In genomic region chr2:119432882-119433522, GRCh38 we compare ENCODE assay signal across 14 cellular contexts. TPM values are rescaled to one million over a fixed set of nuclear protein-coding genes. Genes with fewer than 3 reads are reported as not detected.
DNase-seq lines count a peak whose midpoint lies in the region; ATAC-seq, FAIRE-seq and TF ChIP-seq lines count a peak whose summit lies in the region.
"Had no signal": no experiment of that assay in that cellular context is flagged by ENCODE, and none has a peak within 500 bp of the region (broad histone marks: within the 10 kb centered on the region; RNA-seq: fewer than 3 reads in every experiment).

No MANE protein-coding gene starts in this region.

- H3K4me1 Mint-ChIP-seq in WTC11: peaks cover 54% of the 10 kb centered on the region
- H3K4me1 Mint-ChIP-seq in naive thymus-derived CD4-positive, alpha-beta T cell: peaks cover 0 to 12% (median 8%) of the 10 kb centered on the region in 7 donors

- H3K27ac ChIP-seq in esophagus squamous epithelium (peak overlapping the region in 2 of 4 donors; percentile 59 to 73), transverse colon (peak overlapping the region in 3 of 4 donors; percentile 86 to 88 (median 88))
- H3K27ac ChIP-seq in naive thymus-derived CD4-positive, alpha-beta T cell (ENCODE audit: low read depth, low read length): no peak overlapping the region
- H3K27ac ChIP-seq: SK-N-MC, VCaP had no signal

- FAIRE-seq in GM19239 (lab: Jason Lieb, UNC): no peak

- H3K27me3 Mint-ChIP-seq in WTC11 (ENCODE audit: low read depth): peaks cover 17% of the 10 kb centered on the region
- H3K27me3 Mint-ChIP-seq in naive thymus-derived CD4-positive, alpha-beta T cell: peaks cover 50 to 63% (median 55%) of the 10 kb centered on the region in 5 donors

- no peaks in the 10 kb centered on the region for H3K9me3 ChIP-seq in esophagus squamous epithelium
- H3K9me3 ChIP-seq in naive thymus-derived CD4-positive, alpha-beta T cell (ENCODE audit: control insufficient read depth in 2 of 3, low read length in 3 of 3): no peaks in the 10 kb centered on the region
- H3K9me3 ChIP-seq in transverse colon: no peaks in the 10 kb centered on the region

- H3K4me3 Mint-ChIP-seq in WTC11: peak overlapping the region; percentile 87
- peak overlapping the region in 8 of 10 donors; percentile 24 to 83 (median 66) for H3K4me3 Mint-ChIP-seq in naive thymus-derived CD4-positive, alpha-beta T cell

- no peak for TF ChIP-seq POLR2A in esophagus squamous epithelium (IDR thresholded peaks at IDR 0.05)
- TF ChIP-seq POLR2A in transverse colon (IDR thresholded peaks at IDR 0.05): no peak

- intact Hi-C loops in esophagus squamous epithelium (cut with DNase I): no loop called here
- intact Hi-C loops in naive thymus-derived CD4-positive, alpha-beta T cell (cut with micrococcal nuclease): no loop called here
- intact Hi-C loops in transverse colon (cut with DNase I; ENCODE audit: low total_unique reads): no loop called here

- DNase-seq in WTC11 (ENCODE audit: low spot score) (no peak), esophagus squamous epithelium (lab: John Stamatoyannopoulos, UW) (no peak), transverse colon (no peak), GM19239 (ENCODE audit: insufficient read length, low spot score) (no peak), NCI-H2227 treated with DMSO at 0.1 percent for 48 hours (lab: John Stamatoyannopoulos, UW) (no peak)
- DNase-seq in naive thymus-derived CD4-positive, alpha-beta T cell: no peak
- DNase-seq: activated T-cell treated with anti-CD3 and anti-CD28 coated beads, Interleukin-2, amount 50 U/mL, for 4 hours; COR-L47; NCI-H1436; NCI-H82; stimulated activated naive CD4-positive, alpha-beta T cell had no signal

- H3K36me3 Mint-ChIP-seq in WTC11: 0 out of 2 replicates have a peak, but pooled peaks cover 2% of the 10 kb centered on the region
- H3K36me3 Mint-ChIP-seq in naive thymus-derived CD4-positive, alpha-beta T cell: no peaks in the 10 kb centered on the region

- H3K36me3 ChIP-seq in esophagus squamous epithelium: no peaks in the 10 kb centered on the region
- no peaks in the 10 kb centered on the region for H3K36me3 ChIP-seq in naive thymus-derived CD4-positive, alpha-beta T cell (ENCODE audit: control insufficient read depth in 2 of 3, insufficient read depth in 3 of 3, low read length in 3 of 3)
- H3K36me3 ChIP-seq in transverse colon: no peaks in the 10 kb centered on the region

- no peak overlapping the region for H3K27ac Mint-ChIP-seq in WTC11
- H3K27ac Mint-ChIP-seq in naive thymus-derived CD4-positive, alpha-beta T cell: peak overlapping the region in 1 of 9 donors; percentile 27

- H3K4me1 ChIP-seq in esophagus squamous epithelium (peaks cover 18 to 72% (median 24%) of the 10 kb centered on the region in 3 donors), transverse colon (peaks cover 0 to 65% (median 37%) of the 10 kb centered on the region in 4 donors)
- H3K4me1 ChIP-seq in naive thymus-derived CD4-positive, alpha-beta T cell (ENCODE audit: control insufficient read depth in 2 of 2, insufficient read depth in 2 of 2, low read length in 2 of 2): no peaks in the 10 kb centered on the region

- H3K27me3 ChIP-seq in esophagus squamous epithelium (peaks cover 0 to 20% (median 0%) of the 10 kb centered on the region in 4 donors), transverse colon (no peaks in the 10 kb centered on the region)
- H3K27me3 ChIP-seq in naive thymus-derived CD4-positive, alpha-beta T cell (ENCODE audit: control insufficient read depth in 2 of 2, insufficient read depth in 2 of 2, low read length in 2 of 2): peaks cover 0 to 5% of the 10 kb centered on the region in 2 donors

- WGBS in esophagus squamous epithelium, 2 donors: 87 to 97% methylated on average over 10 to 11 of the region's 17 CpGs
- WGBS in transverse colon (ENCODE audit: low coverage in 1 of 2), 2 donors: 93 to 100% methylated on average over 1 to 17 of the region's 17 CpGs

- TF ChIP-seq CTCF in WTC11 (IDR thresholded peaks at IDR 0.05) (no peak), esophagus squamous epithelium (IDR thresholded peaks at IDR 0.05) (no peak), transverse colon (IDR thresholded peaks at IDR 0.05) (no peak)

- H3K9me3 Mint-ChIP-seq in WTC11: no peaks in the 10 kb centered on the region
- peaks cover 0 to 1% (median 0%) of the 10 kb centered on the region in 11 donors for H3K9me3 Mint-ChIP-seq in naive thymus-derived CD4-positive, alpha-beta T cell
- H3K9me3 Mint-ChIP-seq: activated T-cell treated with anti-CD3 and anti-CD28 coated beads, Interleukin-2, amount 50 U/mL, for 4 hours had no signal

- no peak for TF ChIP-seq EP300 in transverse colon (IDR thresholded peaks at IDR 0.05; ENCODE audit: low read depth)

- CTCF ChIA-PET in WTC11 (lab: Charles Lee): interaction anchor here (2.8 to 6.9 kb wide), 2 partner anchors 24 to 43 kb away, joined by 11 to 57 read pairs; no protein-coding TSS in a partner anchor
- CTCF ChIA-PET in naive thymus-derived CD4-positive, alpha-beta T cell (lab: Charles Lee): interaction anchor here (1.2 kb wide), 1 partner anchor 24 kb away, joined by 3 read pairs; no protein-coding TSS in a partner anchor

- in situ Hi-C loops in transverse colon (cut with MboI; ENCODE audit: low pct_ligation_motif_present in 1 of 4, low pct_unique_long_range_greater_than_20kb in 1 of 4, low sequenced_read_pairs in 3 of 4): no loop called here

- ATAC-seq in WTC11 (0 out of 2 replicates have a peak, but pooled peaks have one; percentile 4), HG03469 (IDR thresholded peaks at IDR 0.05; ENCODE audit: unreplicated experiment) (no peak)
- ATAC-seq in naive thymus-derived CD4-positive, alpha-beta T cell: no peak
- ATAC-seq: activated T-cell treated with anti-CD3 and anti-CD28 coated beads, Interleukin-2, amount 50 U/mL, for 4 hours had no signal

- peak overlapping the region; percentile 46 to 82 (median 56) for H3K4me3 ChIP-seq in esophagus squamous epithelium
- H3K4me3 ChIP-seq in naive thymus-derived CD4-positive, alpha-beta T cell (ENCODE audit: low read length): no peak overlapping the region
- H3K4me3 ChIP-seq in transverse colon: peak overlapping the region in 2 of 4 donors; percentile 48 to 58

- POLR2A ChIA-PET in WTC11 (lab: Charles Lee): interaction anchor here (1.0 kb wide), 1 partner anchor 44 kb away, joined by 3 read pairs; no protein-coding TSS in a partner anchor
- POLR2A ChIA-PET in naive thymus-derived CD4-positive, alpha-beta T cell (lab: Charles Lee): no interaction called here

TF ChIP-seq in WTC11, 78 proteins besides CTCF, POLR2A, EP300 and RAD21:
- TF ChIP-seq ATF2 (CRISPR knock-in tag; IDR thresholded peaks at IDR 0.05; ENCODE audit: borderline replicate concordance, low read depth) (no peak), ETV6 (CRISPR knock-in tag; IDR thresholded peaks at IDR 0.05) (0 out of 2 replicates have a peak, but pooled peaks have one; percentile 2)

RNA-seq across cellular contexts. Expression of gene TMEM37, which starts 1.3 kb away (rescaled TPM):
- 7.6 to 9.6 TPM (median 8.5 TPM) in 3 replicates for total RNA-seq in WTC11 (2021)
- 10 to 100 TPM in 1 of 4 donors, 1 to 10 TPM in 3; 2.6 to 11.4 (median 3.8) TPM for total RNA-seq in esophagus squamous epithelium
- under 1 TPM in 3 of 5 experiments, not detected in 2; 0.37 to 0.51 (median 0.38) TPM for total RNA-seq in naive thymus-derived CD4-positive, alpha-beta T cell
- polyA plus RNA-seq in naive thymus-derived CD4-positive, alpha-beta T cell: 1 to 10 TPM; 1.8 to 4.2 TPM
- total RNA-seq in transverse colon: 100 to 1,000 TPM in 3 of 4 donors, 10 to 100 TPM in 1; 18.7 to 210 (median 157) TPM
